ENCODE assay signal across 9 cellular contexts in genomic region chr11:57637626-57638004, GRCh38. TPM values are rescaled to one million over a fixed set of nuclear protein-coding genes. Genes with fewer than 3 reads are reported as not detected.
DNase-seq lines count a peak whose midpoint lies in the region; ATAC-seq and TF ChIP-seq lines count a peak whose summit lies in the region.
"Had no signal": no experiment of that assay in that cellular context is flagged by ENCODE, and none has a peak within 500 bp of the region (broad histone marks: within the 10 kb centered on the region; RNA-seq: fewer than 3 reads in every experiment).

No MANE protein-coding gene starts in this region.

- TF ChIP-seq CTCF in H9 (conservative IDR thresholded peaks at IDR 0.05), result no peak; the same call in 2 of the 3 replicates

- peak overlapping the region; percentile 3 for H4K91ac ChIP-seq in H9 (ENCODE audit: insufficient read length, low read depth, low read length)

- H3K4ac ChIP-seq in H9 (ENCODE audit: low read depth, low read length), result no peak overlapping the region; the same call in 1 of the 2 replicates

- peaks cover 2% of the 10 kb centered on the region for H4K20me1 ChIP-seq in H9 (ENCODE audit: control insufficient read depth, insufficient read depth, insufficient read length)

- peak overlapping the region; percentile 53 for H3K18ac ChIP-seq in H9 (ENCODE audit: insufficient read length, low read depth, low read length)

- peaks cover 36 to 47% of the 10 kb centered on the region in 2 experiments for H3K4me1 Mint-ChIP-seq in H9
- peaks cover 13% of the 10 kb centered on the region for H3K4me1 Mint-ChIP-seq in activated naive CD8-positive, alpha-beta T cell treated with anti-CD3 and anti-CD28 coated beads, Interleukin-2, amount 50 U/mL, for 24 hours
- peaks cover 19% of the 10 kb centered on the region for H3K4me1 Mint-ChIP-seq in stimulated activated effector memory CD8-positive, alpha-beta T cell treated with anti-CD3 and anti-CD28 coated beads, Interleukin-12 subunit alpha, Interleukin-12 subunit beta, amount 100 ng/mL, for 72 hours

- H3K23ac ChIP-seq in H9 (ENCODE audit: insufficient read length, low read depth, low read length), result no peak overlapping the region

- peaks cover 26 to 38% (median 33%) of the 10 kb centered on the region in 3 experiments for H3K36me3 Mint-ChIP-seq in H9 (ENCODE audit: insufficient read depth in 1 of 3, low read depth in 3 of 3)
- H3K36me3 Mint-ChIP-seq in activated naive CD8-positive, alpha-beta T cell treated with anti-CD3 and anti-CD28 coated beads, Interleukin-2, amount 50 U/mL, for 24 hours (ENCODE audit: low read depth), result no peaks in the 10 kb centered on the region
- no peaks in the 10 kb centered on the region for H3K36me3 Mint-ChIP-seq in stimulated activated effector memory CD8-positive, alpha-beta T cell treated with anti-CD3 and anti-CD28 coated beads, Interleukin-12 subunit alpha, Interleukin-12 subunit beta, amount 100 ng/mL, for 72 hours

- WGBS in H9 (ENCODE audit: extremely low coverage, insufficient read length, low lambda C conversion rate), result no CpG with 5 or more reads among the region's 18 CpGs

- H3K4me2 ChIP-seq in H9 (ENCODE audit: insufficient read depth, insufficient read length, low read length), result peak overlapping the region; percentile 26

- peaks cover 6 to 10% of the 10 kb centered on the region in 2 experiments; a peak in 4 of 5 replicates for H3K9me3 Mint-ChIP-seq in H9
- H3K9me3 Mint-ChIP-seq in activated naive CD8-positive, alpha-beta T cell treated with anti-CD3 and anti-CD28 coated beads, Interleukin-2, amount 50 U/mL, for 24 hours, result no peaks in the 10 kb centered on the region
- H3K9me3 Mint-ChIP-seq in stimulated activated effector memory CD8-positive, alpha-beta T cell treated with anti-CD3 and anti-CD28 coated beads, Interleukin-12 subunit alpha, Interleukin-12 subunit beta, amount 100 ng/mL, for 72 hours, result no peaks in the 10 kb centered on the region

- peaks cover 13% of the 10 kb centered on the region for H3K36me3 ChIP-seq in iPS-18a (ENCODE audit: control insufficient read depth, low read depth, low read length)

- H3K23me2 ChIP-seq in H9 (ENCODE audit: insufficient read length, low read depth, low read length, poor library complexity, severe bottlenecking), result peaks cover 11% of the 10 kb centered on the region

- H2BK12ac ChIP-seq in H9 (ENCODE audit: insufficient read length, low read depth, low read length), result peak overlapping the region; percentile 11

- H3K4me1 ChIP-seq in H9 (ENCODE audit: insufficient read depth, low read length) (peaks cover 8% of the 10 kb centered on the region; the same call in 1 of the 2 replicates), iPS-18a (ENCODE audit: control insufficient read depth, low read depth, low read length) (peaks cover 26% of the 10 kb centered on the region)

- no peak overlapping the region for H2AK5ac ChIP-seq in H9 (ENCODE audit: insufficient read length, low read length)

- H3K27ac Mint-ChIP-seq in H9, result peak overlapping the region; percentile 98 to 100 (median 100)
- H3K27ac Mint-ChIP-seq in activated naive CD8-positive, alpha-beta T cell treated with anti-CD3 and anti-CD28 coated beads, Interleukin-2, amount 50 U/mL, for 24 hours, result peak overlapping the region; percentile 68
- peak overlapping the region; percentile 43 for H3K27ac Mint-ChIP-seq in stimulated activated effector memory CD8-positive, alpha-beta T cell treated with anti-CD3 and anti-CD28 coated beads, Interleukin-12 subunit alpha, Interleukin-12 subunit beta, amount 100 ng/mL, for 72 hours

- H2AFZ ChIP-seq in H9 (ENCODE audit: low read length), result no peak overlapping the region

- H2BK15ac ChIP-seq in H9 (ENCODE audit: low read depth, low read length), result no peak overlapping the region

- H3K27ac ChIP-seq in H9 (ENCODE audit: insufficient read length, low read depth, low read length) (peak overlapping the region; percentile 11), iPS-18a (ENCODE audit: low read length) (peak overlapping the region; percentile 93)

- ATAC-seq in activated naive CD8-positive, alpha-beta T cell treated with anti-CD3 and anti-CD28 coated beads, Interleukin-2, amount 50 U/mL, for 24 hours, result no peak
- no peak for ATAC-seq in stimulated activated effector memory CD8-positive, alpha-beta T cell treated with anti-CD3 and anti-CD28 coated beads, Interleukin-12 subunit alpha, Interleukin-12 subunit beta, amount 100 ng/mL, for 72 hours
- ATAC-seq in GM18861 (IDR thresholded peaks at IDR 0.05; ENCODE audit: unreplicated experiment) (no peak), HG03469 (IDR thresholded peaks at IDR 0.05; ENCODE audit: unreplicated experiment) (no peak)

- H3K79me2 ChIP-seq in H9 (ENCODE audit: insufficient read depth, low read length), result peaks cover 7% of the 10 kb centered on the region; the same call in 1 of the 2 replicates

- H4K8ac ChIP-seq in H9 (replicated peaks; ENCODE audit: insufficient read length, low read depth, low read length), result no peak overlapping the region

- no peaks in the 10 kb centered on the region for H3K27me3 ChIP-seq in H9 (ENCODE audit: insufficient read depth, low read length)
- no peaks in the 10 kb centered on the region for H3K27me3 ChIP-seq in iPS-18a (ENCODE audit: control insufficient read depth, insufficient read depth, low read length)

- no peak overlapping the region for H2BK20ac ChIP-seq in H9 (ENCODE audit: low read depth, low read length, poor library complexity, severe bottlenecking)

- H3K14ac ChIP-seq in H9 (ENCODE audit: insufficient read depth, low read length), result peak overlapping the region; percentile 9

- peak overlapping the region; percentile 95 for H3K4me3 ChIP-seq in iPS-18a (ENCODE audit: low read length)

- H2BK120ac ChIP-seq in H9 (ENCODE audit: low read depth, low read length, poor library complexity, severe bottlenecking), result peak overlapping the region; percentile 0

- H3K27me3 Mint-ChIP-seq in H9 (ENCODE audit: low read depth), result peaks cover 11% of the 10 kb centered on the region
- peaks cover 39% of the 10 kb centered on the region for H3K27me3 Mint-ChIP-seq in activated naive CD8-positive, alpha-beta T cell treated with anti-CD3 and anti-CD28 coated beads, Interleukin-2, amount 50 U/mL, for 24 hours

- H2BK5ac ChIP-seq in H9 (ENCODE audit: insufficient read length, low read length), result no peak overlapping the region

- H3K9ac ChIP-seq in H9 (ENCODE audit: extremely low read depth, insufficient read length, low read length), result peak overlapping the region; percentile 15
- peak overlapping the region; percentile 99 for H3K9ac ChIP-seq in iPS-18a (ENCODE audit: low read length)

- H3K56ac ChIP-seq in H9 (ENCODE audit: insufficient read length, low read depth, low read length), result no peak overlapping the region

- H3K9me3 ChIP-seq in H9 (ENCODE audit: control insufficient read depth, low read depth, low read length) (no peaks in the 10 kb centered on the region), iPS-18a (ENCODE audit: control insufficient read depth, low read depth, low read length) (no peaks in the 10 kb centered on the region)

- DNase-seq in H9 (peak; percentile 84), GM19240 (ENCODE audit: insufficient read length, low spot score) (no peak), RPMI8226 (no peak)
- DNase-seq in activated naive CD8-positive, alpha-beta T cell treated with anti-CD3 and anti-CD28 coated beads, Interleukin-2, amount 50 U/mL, for 24 hours, result no peak
- no peak for DNase-seq in stimulated activated effector memory CD8-positive, alpha-beta T cell treated with anti-CD3 and anti-CD28 coated beads, Interleukin-12 subunit alpha, Interleukin-12 subunit beta, amount 100 ng/mL, for 72 hours (ENCODE audit: low spot score in 2 of 2)
- DNase-seq: activated effector memory CD4-positive, alpha-beta T cell treated with anti-CD3 and anti-CD28 coated beads, Interleukin-2, amount 50 U/mL, for 16 hours had no signal

- no peak overlapping the region for H3T11ph ChIP-seq in H9 (ENCODE audit: low read length)

- H3K79me1 ChIP-seq in H9 (ENCODE audit: insufficient read depth, low read depth, low read length, poor library complexity, severe bottlenecking), result no peaks in the 10 kb centered on the region

- H4K5ac ChIP-seq in H9 (ENCODE audit: insufficient read length, low read depth, low read length), result no peak overlapping the region

- peak overlapping the region; percentile 94 to 100 for H3K4me3 Mint-ChIP-seq in H9
- H3K4me3 Mint-ChIP-seq in activated naive CD8-positive, alpha-beta T cell treated with anti-CD3 and anti-CD28 coated beads, Interleukin-2, amount 50 U/mL, for 24 hours, result peak overlapping the region; percentile 82
- peak overlapping the region; percentile 79 for H3K4me3 Mint-ChIP-seq in stimulated activated effector memory CD8-positive, alpha-beta T cell treated with anti-CD3 and anti-CD28 coated beads, Interleukin-12 subunit alpha, Interleukin-12 subunit beta, amount 100 ng/mL, for 72 hours

RNA-seq across cellular contexts. Expression of gene YPEL4, which starts 12.1 kb away (rescaled TPM):
- total RNA-seq in H9 (2021), result 0.13 TPM in 1 of 2 replicates, not detected in the other

RNA-seq across cellular contexts. Expression of gene CLP1, which starts 19.9 kb away (rescaled TPM):
- total RNA-seq in H9 (2021), result 35.5 and 37.4 TPM in 2 replicates

RNA-seq across cellular contexts. Expression of gene ZDHHC5, which starts 30.3 kb away (rescaled TPM):
- 65.2 and 67.2 TPM in 2 replicates for total RNA-seq in H9 (2021)

RNA-seq across cellular contexts. Expression of gene SERPING1, which starts 40.1 kb away (rescaled TPM):
- 35.2 and 37.9 TPM in 2 replicates for total RNA-seq in H9 (2021)

Comparison
In these comparisons a context has a peak if more than half of its experiments do, and no peak if none do; other contexts are left out.
1. H3K27ac Mint-ChIP-seq: peak in every context shown above with its lines; median percentile 100 in H9; 68 in activated naive CD8-positive, alpha-beta T cell treated with anti-CD3 and anti-CD28 coated beads, Interleukin-2, amount 50 U/mL, for 24 hours; 43 in stimulated activated effector memory CD8-positive, alpha-beta T cell treated with anti-CD3 and anti-CD28 coated beads, Interleukin-12 subunit alpha, Interleukin-12 subunit beta, amount 100 ng/mL, for 72 hours.